ENCODE assay signal across 8 cellular contexts in genomic region chr3:99817437-99818240, GRCh38. TPM values are rescaled to one million over a fixed set of nuclear protein-coding genes. Genes with fewer than 3 reads are reported as not detected.
DNase-seq lines count a peak whose midpoint lies in the region; ATAC-seq and TF ChIP-seq lines count a peak whose summit lies in the region.

TSS of gene CMSS1 (plus strand) at chr3:99817862.

- peak; percentile 88 for DNase-seq in NCI-H69 (lab: John Stamatoyannopoulos, UW)
- DNase-seq in activated CD4-positive, alpha-beta T cell treated with anti-CD3 and anti-CD28 coated beads, Interleukin-2, amount 10 ng/mL, durations not matched to agents 7 days and 5 days, result peak; percentile 94
- DNase-seq in cortex of kidney (lab: John Stamatoyannopoulos, UW), result peak; percentile 24
- DNase-seq in left kidney (ENCODE audit: low read depth, low spot score), result peak; percentile 97
- peak; percentile 97 to 98 for DNase-seq in stimulated activated CD4-positive, alpha-beta T cell treated with anti-CD3 and anti-CD28 coated beads, Interleukin-2, amount 100 ng/mL, for 24 hours

- H3K9me3 Mint-ChIP-seq in activated CD4-positive, alpha-beta T cell treated with anti-CD3 and anti-CD28 coated beads, Interleukin-2, amount 10 ng/mL, durations not matched to agents 7 days and 5 days, result no peaks in the 10 kb centered on the region

- H3K27ac ChIP-seq in C4-2B, result peak within 1 kb of the TSS; percentile 78

- peak within 1 kb of the TSS; percentile 84 for H3K4me3 Mint-ChIP-seq in activated CD4-positive, alpha-beta T cell treated with anti-CD3 and anti-CD28 coated beads, Interleukin-2, amount 10 ng/mL, durations not matched to agents 7 days and 5 days

- 0 out of 2 replicates have a peak, but pooled peaks have one; percentile 10 for TF ChIP-seq CTCF in C4-2B (conservative IDR thresholded peaks at IDR 0.05)

- ATAC-seq in GM19328 (IDR thresholded peaks at IDR 0.05; ENCODE audit: unreplicated experiment) (peak; percentile 98), HG03520 (IDR thresholded peaks at IDR 0.05; ENCODE audit: unreplicated experiment) (peak; percentile 95)

- CTCF ChIA-PET in activated CD4-positive, alpha-beta T cell treated with anti-CD3 and anti-CD28 coated beads, Interleukin-2, amount 10 ng/mL, durations not matched to agents 7 days and 5 days (lab: Charles Lee), result interaction anchor here (0.6 to 1.5 kb wide), 10 partner anchors 10 to 882 kb away, joined by 3 to 6 read pairs (median 3); partner anchors contain the start of genes LNP1, TBC1D23 and TOMM70

- H3K36me3 Mint-ChIP-seq in activated CD4-positive, alpha-beta T cell treated with anti-CD3 and anti-CD28 coated beads, Interleukin-2, amount 10 ng/mL, durations not matched to agents 7 days and 5 days (ENCODE audit: low read depth), result peaks cover 4% of the 10 kb centered on the region

- H3K27ac Mint-ChIP-seq in activated CD4-positive, alpha-beta T cell treated with anti-CD3 and anti-CD28 coated beads, Interleukin-2, amount 10 ng/mL, durations not matched to agents 7 days and 5 days, result peak within 1 kb of the TSS; percentile 96

- H3K27me3 Mint-ChIP-seq in activated CD4-positive, alpha-beta T cell treated with anti-CD3 and anti-CD28 coated beads, Interleukin-2, amount 10 ng/mL, durations not matched to agents 7 days and 5 days, result no peaks in the 10 kb centered on the region

- POLR2A ChIA-PET in activated CD4-positive, alpha-beta T cell treated with anti-CD3 and anti-CD28 coated beads, Interleukin-2, amount 10 ng/mL, durations not matched to agents 7 days and 5 days (lab: Charles Lee), result no interaction called here

- peaks cover 34% of the 10 kb centered on the region for H3K4me1 Mint-ChIP-seq in activated CD4-positive, alpha-beta T cell treated with anti-CD3 and anti-CD28 coated beads, Interleukin-2, amount 10 ng/mL, durations not matched to agents 7 days and 5 days

RNA-seq across cellular contexts. Expression of gene CMSS1, which starts in this region (rescaled TPM):
- 10 to 100 TPM; 34.8 to 37.2 TPM for total RNA-seq in activated CD4-positive, alpha-beta T cell treated with anti-CD3 and anti-CD28 coated beads, Interleukin-2, amount 10 ng/mL, durations not matched to agents 7 days and 5 days

Comparison
In these comparisons a context has a peak if more than half of its experiments do, and no peak if none do; other contexts are left out.
1. Peak in every context shown above with its lines: DNase-seq, ATAC-seq and H3K27ac ChIP-seq.
2. DNase-seq: peak in every context shown above with its lines; median percentile 98 in stimulated activated CD4-positive, alpha-beta T cell treated with anti-CD3 and anti-CD28 coated beads, Interleukin-2, amount 100 ng/mL, for 24 hours; 97 in left kidney; 94 in activated CD4-positive, alpha-beta T cell treated with anti-CD3 and anti-CD28 coated beads, Interleukin-2, amount 10 ng/mL, durations not matched to agents 7 days and 5 days; 88 in NCI-H69; 24 in cortex of kidney.